ENCODE assay signal across 9 cellular contexts in the genomic region with DNA sequence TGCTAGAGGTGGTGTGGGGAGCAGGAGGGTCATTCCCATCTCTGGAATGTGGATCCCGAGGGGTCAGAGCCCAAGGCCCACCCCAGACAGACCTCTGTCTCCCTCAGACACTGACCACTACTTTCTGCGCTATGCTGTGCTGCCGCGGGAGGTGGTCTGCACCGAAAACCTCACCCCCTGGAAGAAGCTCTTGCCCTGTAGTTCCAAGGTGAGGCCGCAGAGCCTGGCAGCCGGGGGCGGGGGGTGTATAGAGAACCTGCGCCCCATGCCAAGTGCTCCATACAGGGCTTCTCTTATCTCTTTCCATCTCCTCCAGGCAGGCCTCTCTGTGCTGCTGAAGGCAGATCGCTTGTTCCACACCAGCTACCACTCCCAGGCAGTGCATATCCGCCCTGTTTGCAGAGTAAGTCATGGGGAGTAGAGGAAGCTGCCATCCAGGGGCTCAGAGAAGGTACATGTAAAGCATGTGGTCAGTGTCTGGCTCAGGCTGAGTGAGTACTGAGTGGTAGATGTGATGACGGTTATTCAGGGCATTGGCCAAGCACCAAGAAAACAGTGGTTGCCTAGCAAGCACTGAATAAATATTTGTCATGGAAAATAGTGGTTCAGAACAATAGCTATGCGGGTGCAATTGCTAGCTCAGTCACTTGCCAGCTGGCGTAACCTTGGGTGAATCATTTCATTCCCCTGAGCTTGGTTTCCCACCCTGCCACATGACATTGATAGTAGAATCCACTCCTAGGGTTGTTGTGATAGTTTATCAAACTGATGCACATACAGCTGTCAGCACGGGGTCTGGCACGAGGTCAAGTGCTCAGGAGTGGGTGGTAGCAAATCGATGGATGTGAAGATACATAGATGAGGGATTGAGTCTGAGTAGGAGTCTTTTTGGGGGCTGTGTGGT. TPM values are rescaled to one million over a fixed set of nuclear protein-coding genes. Genes with fewer than 3 reads are reported as not detected.
DNase-seq lines count a peak whose midpoint lies in the region; ATAC-seq and TF ChIP-seq lines count a peak whose summit lies in the region.
"Had no signal": no experiment of that assay in that cellular context is flagged by ENCODE, and none has a peak within 500 bp of the region (broad histone marks: within the 10 kb centered on the region; RNA-seq: fewer than 3 reads in every experiment).

No MANE protein-coding gene starts in this region.

- peak overlapping the region; percentile 92 for H3K27ac ChIP-seq in ACC112 (ENCODE audit: low read depth, low read length)
- peak overlapping the region; percentile 30 to 93 (median 81) for H3K27ac ChIP-seq in dorsolateral prefrontal cortex

- intact Hi-C loops in dorsolateral prefrontal cortex (cut with DNase I), result no loop called here

- peaks cover 21% of the 10 kb centered on the region for H3K79me2 ChIP-seq in ACC112 (ENCODE audit: control insufficient read depth, insufficient read depth, low read length, unreplicated experiment)

- H3K4me1 ChIP-seq in ACC112 (ENCODE audit: control insufficient read depth, insufficient read depth, low read length, unreplicated experiment), result peaks cover 25% of the 10 kb centered on the region

- DNase-seq in NCI-H774 (lab: John Stamatoyannopoulos, UW), result peak; percentile 92
- DNase-seq in dorsolateral prefrontal cortex, result peak in 4 of 10 donors; percentile 49 to 82 (median 57)
- peak; percentile 98 for DNase-seq in myocyte (ENCODE audit: low read depth)
- no peak for DNase-seq in foreskin melanocyte
- DNase-seq in middle frontal gyrus (ENCODE audit: extremely low spot score, low spot score), result no peak

- ATAC-seq in GM18508 (IDR thresholded peaks at IDR 0.05; ENCODE audit: insufficient read depth, unreplicated experiment) (peak; percentile 68), HG03039 (IDR thresholded peaks at IDR 0.05; ENCODE audit: unreplicated experiment) (peak; percentile 48)

- no peaks in the 10 kb centered on the region for H3K27me3 ChIP-seq in ACC112 (ENCODE audit: insufficient read depth, low read length)
- H3K27me3 ChIP-seq in dorsolateral prefrontal cortex, result no peaks in the 10 kb centered on the region

- peaks cover 18% of the 10 kb centered on the region for H3K36me3 ChIP-seq in ACC112 (ENCODE audit: insufficient read depth, low read length)

- H3K4me3 ChIP-seq in ACC112 (ENCODE audit: low read depth, low read length), result no peak overlapping the region
- peak overlapping the region in 5 of 59 donors; percentile 2 to 12 (median 8) for H3K4me3 ChIP-seq in dorsolateral prefrontal cortex

- H2AFZ ChIP-seq in ACC112 (ENCODE audit: low read length, unreplicated experiment), result no peak overlapping the region

- TF ChIP-seq CTCF in dorsolateral prefrontal cortex (IDR thresholded peaks at IDR 0.05 in 54 of 56, conservative IDR thresholded peaks at IDR 0.05 in 2 of 56; ENCODE audit: low read depth in 1 of 56, partially characterized antibody in 56 of 56), result no peak

RNA-seq across cellular contexts. Expression of a gene that starts 3.5 kb away (rescaled TPM):
- total RNA-seq in dorsolateral prefrontal cortex, result 100 to 1,000 TPM in 6 of 120 experiments, 10 to 100 TPM in 114; 56.0 to 148 (median 76.4) TPM
- total RNA-seq in myocyte, result 123 and 136 TPM in 2 replicates
- 171 TPM for polyA plus RNA-seq in myocyte (2012)

RNA-seq across cellular contexts. Expression of a gene that starts 11.4 kb away (rescaled TPM):
- 1,000 to 10,000 TPM in 2 of 120 experiments, 100 to 1,000 TPM in 118; 113 to 1,403 (median 322) TPM for total RNA-seq in dorsolateral prefrontal cortex
- total RNA-seq in myocyte, result 3.3 and 3.4 TPM in 2 replicates
- 5.5 TPM for polyA plus RNA-seq in myocyte (2012)

RNA-seq across cellular contexts. Expression of a gene that starts 41.3 kb away (rescaled TPM):
- total RNA-seq in dorsolateral prefrontal cortex (10 to 100 TPM in 83 of 120 experiments, 1 to 10 TPM in 37; 1.0 to 82.8 (median 15.3) TPM), myocyte (not detected in 2 replicates)
- 0.34 TPM for polyA plus RNA-seq in myocyte (2012)
- total RNA-seq: H1 had no signal
- polyA plus RNA-seq: H1 had no signal

RNA-seq across cellular contexts. Expression of a gene that starts 50.1 kb away (rescaled TPM):
- total RNA-seq in dorsolateral prefrontal cortex (10 to 100 TPM in 59 of 120 experiments, 1 to 10 TPM in 61; 2.7 to 22.3 (median 9.9) TPM), myocyte (not detected in 2 replicates)
- not detected for polyA plus RNA-seq in myocyte (2012)

RNA-seq across cellular contexts. Expression of a gene that starts 56.5 kb away (rescaled TPM):
- total RNA-seq in dorsolateral prefrontal cortex, result 10 to 100 TPM; 19.5 to 49.7 (median 29.3) TPM
- total RNA-seq in myocyte, result 12.7 and 13.2 TPM in 2 replicates
- polyA plus RNA-seq in myocyte (2012), result 16.8 TPM

Comparison
In these comparisons a context has a peak if more than half of its experiments do, and no peak if none do; other contexts are left out.
1. DNase-seq: peak in NCI-H774 (single experiment) and myocyte (single experiment); none in foreskin melanocyte (single experiment) and middle frontal gyrus (single experiment).
2. RNA of a gene that starts 11.4 kb away (total RNA-seq): 113 to 1,403 TPM in dorsolateral prefrontal cortex; 3.3 to 3.4 TPM in myocyte; every median in the first group is over 10 times any median in the second.